ENCODE assay signal across 9 cellular contexts in genomic region chr5:10863763-10864383, GRCh38.
DNase-seq lines count a peak whose midpoint lies in the region; ATAC-seq and TF ChIP-seq lines count a peak whose summit lies in the region.
"Had no signal": no experiment of that assay in that cellular context is flagged by ENCODE, and none has a peak within 500 bp of the region (broad histone marks: within the 10 kb centered on the region; RNA-seq: fewer than 3 reads in every experiment).

No MANE protein-coding gene starts in this region.

- H3K36me3 ChIP-seq in Caco-2 (ENCODE audit: control insufficient read depth, insufficient read depth, low read length): no peaks in the 10 kb centered on the region

- no peaks in the 10 kb centered on the region for H3K27me3 ChIP-seq in Caco-2 (replicated peaks; ENCODE audit: control insufficient read depth, insufficient read depth, low read length)

- DNase-seq in Caco-2: peak; percentile 47 to 61
- DNase-seq in RKO (ENCODE audit: low spot score): peak; percentile 31
- DNase-seq in activated T-helper 2 cell treated with anti-CD3 and anti-CD28 coated beads, Interferon-gamma antibody, Interleukin-2, Interleukin-4, amounts not matched to agents 10 μg/mL and 5 μg/mL and 100 μg/mL, durations not matched to agents 14 hours and 24 hours and 36 hours (ENCODE audit: low spot score): peak; percentile 27
- peak; percentile 64 for DNase-seq in glomerular visceral epithelial cell (ENCODE audit: extremely low spot score)
- no peak for DNase-seq in retinal pigment epithelial cell (ENCODE audit: low read depth)
- DNase-seq in DMS79 (lab: John Stamatoyannopoulos, UW): no peak

- POLR2A ChIA-PET in Caco-2 (lab: Charles Lee): no interaction called here

- H3K4me3 Mint-ChIP-seq in Caco-2 (ENCODE audit: unreplicated experiment): no peak overlapping the region
- no peak overlapping the region for H3K4me3 Mint-ChIP-seq in activated T-helper 2 cell treated with anti-CD3 and anti-CD28 coated beads, Interferon-gamma antibody, Interleukin-2, Interleukin-4, amounts not matched to agents 10 μg/mL and 5 μg/mL and 100 μg/mL, durations not matched to agents 14 hours and 24 hours and 36 hours (ENCODE audit: low read depth)
- H3K4me3 Mint-ChIP-seq: activated naive CD4-positive, alpha-beta T cell treated with anti-CD3 and anti-CD28 coated beads, Interleukin-2, amount 50 U/mL, for 24 hours had no signal

- H3K9me3 ChIP-seq in Caco-2: no peaks in the 10 kb centered on the region

- H3K9me3 Mint-ChIP-seq in Caco-2 (ENCODE audit: unreplicated experiment): no peaks in the 10 kb centered on the region
- no peaks in the 10 kb centered on the region for H3K9me3 Mint-ChIP-seq in activated T-helper 2 cell treated with anti-CD3 and anti-CD28 coated beads, Interferon-gamma antibody, Interleukin-2, Interleukin-4, amounts not matched to agents 10 μg/mL and 5 μg/mL and 100 μg/mL, durations not matched to agents 14 hours and 24 hours and 36 hours
- H3K9me3 Mint-ChIP-seq: activated naive CD4-positive, alpha-beta T cell treated with anti-CD3 and anti-CD28 coated beads, Interleukin-2, amount 50 U/mL, for 24 hours had no signal

- peak; percentile 96 for ATAC-seq in GM19395 (IDR thresholded peaks at IDR 0.05; ENCODE audit: unreplicated experiment)
- ATAC-seq in HG03354 (IDR thresholded peaks at IDR 0.05; ENCODE audit: poor library complexity, severe bottlenecking, unreplicated experiment): peak; percentile 95

- H3K36me3 Mint-ChIP-seq in Caco-2 (ENCODE audit: insufficient read depth, unreplicated experiment): no peaks in the 10 kb centered on the region
- no peaks in the 10 kb centered on the region for H3K36me3 Mint-ChIP-seq in activated T-helper 2 cell treated with anti-CD3 and anti-CD28 coated beads, Interferon-gamma antibody, Interleukin-2, Interleukin-4, amounts not matched to agents 10 μg/mL and 5 μg/mL and 100 μg/mL, durations not matched to agents 14 hours and 24 hours and 36 hours (ENCODE audit: low read depth)
- H3K36me3 Mint-ChIP-seq: activated naive CD4-positive, alpha-beta T cell treated with anti-CD3 and anti-CD28 coated beads, Interleukin-2, amount 50 U/mL, for 24 hours had no signal

- CTCF ChIA-PET in Caco-2 (lab: Charles Lee): interaction anchor here (0.6 kb wide), 1 partner anchor 680 kb away, joined by 5 read pairs; no protein-coding TSS in a partner anchor

- H3K27me3 Mint-ChIP-seq in Caco-2 (ENCODE audit: insufficient read depth, unreplicated experiment): peaks cover 3% of the 10 kb centered on the region
- peaks cover 4% of the 10 kb centered on the region for H3K27me3 Mint-ChIP-seq in activated T-helper 2 cell treated with anti-CD3 and anti-CD28 coated beads, Interferon-gamma antibody, Interleukin-2, Interleukin-4, amounts not matched to agents 10 μg/mL and 5 μg/mL and 100 μg/mL, durations not matched to agents 14 hours and 24 hours and 36 hours (ENCODE audit: low read depth)

- TF ChIP-seq CTCF in Caco-2 (IDR thresholded peaks at IDR 0.05; ENCODE audit: insufficient read depth in 1 of 2, low read depth in 1 of 2, low read length in 1 of 2, severe bottlenecking in 1 of 2, unreplicated experiment in 1 of 2): peak; percentile 71 to 89
- TF ChIP-seq CTCF in retinal pigment epithelial cell (conservative IDR thresholded peaks at IDR 0.05; ENCODE audit: low read depth, low read length): peak; percentile 82

- H3K4me3 ChIP-seq in Caco-2 (ENCODE audit: low read depth, low read length) (no peak overlapping the region), retinal pigment epithelial cell (ENCODE audit: low read length) (no peak overlapping the region)

- peaks cover 11% of the 10 kb centered on the region for H3K4me1 Mint-ChIP-seq in Caco-2 (ENCODE audit: low read depth, unreplicated experiment)
- no peaks in the 10 kb centered on the region for H3K4me1 Mint-ChIP-seq in activated T-helper 2 cell treated with anti-CD3 and anti-CD28 coated beads, Interferon-gamma antibody, Interleukin-2, Interleukin-4, amounts not matched to agents 10 μg/mL and 5 μg/mL and 100 μg/mL, durations not matched to agents 14 hours and 24 hours and 36 hours (ENCODE audit: low read depth)
- H3K4me1 Mint-ChIP-seq: activated naive CD4-positive, alpha-beta T cell treated with anti-CD3 and anti-CD28 coated beads, Interleukin-2, amount 50 U/mL, for 24 hours had no signal

- H3K4me1 ChIP-seq in Caco-2: peaks cover 16% of the 10 kb centered on the region

- BruUV-seq in Caco-2 (replicated peaks; lab: Mats Ljungman, UMichigan): no TSS peak

- H3K27ac Mint-ChIP-seq in Caco-2 (ENCODE audit: unreplicated experiment): no peak overlapping the region
- no peak overlapping the region for H3K27ac Mint-ChIP-seq in activated T-helper 2 cell treated with anti-CD3 and anti-CD28 coated beads, Interferon-gamma antibody, Interleukin-2, Interleukin-4, amounts not matched to agents 10 μg/mL and 5 μg/mL and 100 μg/mL, durations not matched to agents 14 hours and 24 hours and 36 hours
- H3K27ac Mint-ChIP-seq: activated naive CD4-positive, alpha-beta T cell treated with anti-CD3 and anti-CD28 coated beads, Interleukin-2, amount 50 U/mL, for 24 hours had no signal

- intact Hi-C loops in Caco-2 (cut with micrococcal nuclease; ENCODE audit: unreplicated experiment): loop anchor here (10.0 kb wide), 1 partner anchor 321 kb away; no protein-coding TSS in a partner anchor
- intact Hi-C loops in activated T-helper 2 cell treated with anti-CD3 and anti-CD28 coated beads, Interferon-gamma antibody, Interleukin-2, Interleukin-4, amounts not matched to agents 10 μg/mL and 5 μg/mL and 100 μg/mL, durations not matched to agents 14 hours and 24 hours and 36 hours (cut with micrococcal nuclease): no loop called here

Comparison
In these comparisons a context has a peak if more than half of its experiments do, and no peak if none do; other contexts are left out.
1. DNase-seq: peak in Caco-2 (2 of 2), RKO (single experiment), activated T-helper 2 cell treated with anti-CD3 and anti-CD28 coated beads, Interferon-gamma antibody, Interleukin-2, Interleukin-4, amounts not matched to agents 10 μg/mL and 5 μg/mL and 100 μg/mL, durations not matched to agents 14 hours and 24 hours and 36 hours (single experiment) and glomerular visceral epithelial cell (single experiment); none in retinal pigment epithelial cell (single experiment) and DMS79 (single experiment).